Comparison of ENCODE assay signal across 15 cellular contexts in genomic region chr18:62413189-62413588, GRCh38.
DNase-seq lines count a peak whose midpoint lies in the region; ATAC-seq and TF ChIP-seq lines count a peak whose summit lies in the region.
"Had no signal": no experiment of that assay in that cellular context is flagged by ENCODE, and none has a peak within 500 bp of the region (broad histone marks: within the 10 kb centered on the region; RNA-seq: fewer than 3 reads in every experiment).

No MANE protein-coding gene starts in this region.

- TF ChIP-seq EP300 in sigmoid colon (IDR thresholded peaks at IDR 0.05): no peak

- H3K4me1 ChIP-seq in right cardiac atrium (ENCODE audit: control insufficient read depth, insufficient read depth, low read length): no peaks in the 10 kb centered on the region
- H3K4me1 ChIP-seq in gastrocnemius medialis: peaks cover 4 to 6% of the 10 kb centered on the region in 2 donors
- H3K4me1 ChIP-seq in sigmoid colon: no peaks in the 10 kb centered on the region
- H3K4me1 ChIP-seq: A549, BE2C, HAP-1 had no signal

- H3K27me3 ChIP-seq in right cardiac atrium (ENCODE audit: control insufficient read depth, insufficient read depth): no peaks in the 10 kb centered on the region
- no peaks in the 10 kb centered on the region for H3K27me3 ChIP-seq in gastrocnemius medialis
- no peaks in the 10 kb centered on the region for H3K27me3 ChIP-seq in sigmoid colon
- H3K27me3 ChIP-seq: BE2C had no signal

- intact Hi-C loops in Right ventricle myocardium superior (cut with DNase I): no loop called here
- intact Hi-C loops in right cardiac atrium (cut with DNase I): no loop called here
- intact Hi-C loops in gastrocnemius medialis (cut with DNase I; ENCODE audit: low total_unique reads): no loop called here
- intact Hi-C loops in sigmoid colon (cut with DNase I): no loop called here

- WGBS in right cardiac atrium: 30% methylated on average over 1 of the region's 1 CpG
- WGBS in sigmoid colon, 2 donors: 68 to 75% methylated on average over 1 of the region's 1 CpG

- in situ Hi-C loops in gastrocnemius medialis (cut with MboI; ENCODE audit: low sequenced_read_pairs in 4 of 4): no loop called here

- H3K4me3 ChIP-seq in right cardiac atrium (ENCODE audit: low read length): no peak overlapping the region
- no peak overlapping the region for H3K4me3 ChIP-seq in gastrocnemius medialis
- no peak overlapping the region for H3K4me3 ChIP-seq in sigmoid colon
- H3K4me3 ChIP-seq: A549, HAP-1 had no signal

- TF ChIP-seq POLR2A in gastrocnemius medialis (IDR thresholded peaks at IDR 0.05) (no peak), sigmoid colon (IDR thresholded peaks at IDR 0.05) (no peak)

- DNase-seq in Right ventricle myocardium superior (no peak), right cardiac atrium (no peak), NCI-H446 (lab: John Stamatoyannopoulos, UW) (peak; percentile 11 to 69), fibroblast of gingiva (ENCODE audit: low read depth) (peak; percentile 13), gastrocnemius medialis (no peak), sigmoid colon (no peak)
- DNase-seq: BE2C; CD4-positive, alpha-beta memory T cell; DND-41; GDM1; HFFc6 had no signal

- no peak overlapping the region for H3K27ac ChIP-seq in right cardiac atrium (ENCODE audit: low read length)
- peak overlapping the region in 1 of 4 donors; percentile 34 for H3K27ac ChIP-seq in gastrocnemius medialis
- H3K27ac ChIP-seq in sigmoid colon: no peak overlapping the region
- H3K27ac ChIP-seq: A549, C4-2B had no signal

- ATAC-seq in Right ventricle myocardium superior (ENCODE audit: poor library complexity) (peak; percentile 46), right cardiac atrium (no peak), gastrocnemius medialis (peak; percentile 53 to 72), HG02981 (IDR thresholded peaks at IDR 0.05; ENCODE audit: unreplicated experiment) (no peak)
- ATAC-seq: A549 had no signal

- H3K36me3 ChIP-seq in gastrocnemius medialis (no peaks in the 10 kb centered on the region), sigmoid colon (no peaks in the 10 kb centered on the region)
- H3K36me3 ChIP-seq: BE2C, HAP-1 had no signal

- TF ChIP-seq CTCF in gastrocnemius medialis (IDR thresholded peaks at IDR 0.05 in 4 of 5, conservative IDR thresholded peaks at IDR 0.05 in 1 of 5) (no peak), sigmoid colon (IDR thresholded peaks at IDR 0.05) (no peak)

- H3K9me3 ChIP-seq in right cardiac atrium (ENCODE audit: control insufficient read depth, low read length): no peaks in the 10 kb centered on the region
- H3K9me3 ChIP-seq in gastrocnemius medialis: no peaks in the 10 kb centered on the region
- peaks cover 0 to 4% (median 0%) of the 10 kb centered on the region in 4 donors for H3K9me3 ChIP-seq in sigmoid colon
- H3K9me3 ChIP-seq: A549, BE2C, HAP-1 had no signal

Comparison
In these comparisons a context has a peak if more than half of its experiments do, and no peak if none do; other contexts are left out.
1. ATAC-seq: peak in Right ventricle myocardium superior (single experiment) and gastrocnemius medialis (2 of 2); none in right cardiac atrium (0 of 2) and HG02981 (single experiment).
2. DNase-seq: peak in NCI-H446 (2 of 2) and fibroblast of gingiva (single experiment); none in Right ventricle myocardium superior (single experiment), right cardiac atrium (0 of 3), gastrocnemius medialis (0 of 2) and sigmoid colon (single experiment).